Comparison of ENCODE assay signal across 9 cellular contexts in genomic region chrX:47030339-47030738, GRCh38. TPM values are rescaled to one million over a fixed set of nuclear protein-coding genes. Genes with fewer than 3 reads are reported as not detected.
DNase-seq lines count a peak whose midpoint lies in the region; ATAC-seq and TF ChIP-seq lines count a peak whose summit lies in the region.
"Had no signal": no experiment of that assay in that cellular context is flagged by ENCODE, and none has a peak within 500 bp of the region (broad histone marks: within the 10 kb centered on the region; RNA-seq: fewer than 3 reads in every experiment).

No MANE protein-coding gene starts in this region.

- H3F3A ChIP-seq in MM.1S (ENCODE audit: insufficient read depth, low read length): no peaks in the 10 kb centered on the region

- TF ChIP-seq CTCF in MM.1S (IDR thresholded peaks at IDR 0.05; ENCODE audit: low read length): peak; percentile 62
- peak; percentile 56; the same call in 1 of the 2 replicates for TF ChIP-seq CTCF in RWPE1 (conservative IDR thresholded peaks at IDR 0.05; ENCODE audit: low read depth)
- peak; percentile 40 for TF ChIP-seq CTCF in epithelial cell of esophagus (IDR thresholded peaks at IDR 0.05; ENCODE audit: insufficient read depth, low read depth, low read length, missing control alignments)

- H2BK12ac ChIP-seq in neuronal stem cell (ENCODE audit: low read length): no peak overlapping the region

- CTCF ChIA-PET in RWPE1 (lab: Yijun Ruan, JAX): interaction anchor here (0.5 to 1.4 kb wide), 10 partner anchors 10 to 1371 kb away, joined by 3 to 6 read pairs (median 3); no protein-coding TSS in a partner anchor

- H3K36me3 Mint-ChIP-seq in activated T-cell treated with anti-CD3 and anti-CD28 coated beads, Interleukin-2, amount 50 U/mL, for 72 hours (ENCODE audit: insufficient read depth in 2 of 2): no peaks in the 10 kb centered on the region
- H3K36me3 Mint-ChIP-seq in activated T-cell treated with anti-CD3 and anti-CD28 coated beads, Interleukin-2, amount 50 U/mL, for 4 hours (ENCODE audit: insufficient read depth): no peaks in the 10 kb centered on the region

- no peak overlapping the region for H3K27ac ChIP-seq in MM.1S (ENCODE audit: low read length)
- H3K27ac ChIP-seq in RWPE1: no peak overlapping the region
- H3K27ac ChIP-seq in neuronal stem cell (replicated peaks; ENCODE audit: low read length): no peak overlapping the region

- no peak overlapping the region for H3K4ac ChIP-seq in neuronal stem cell (ENCODE audit: low read length)

- no peak overlapping the region for H2BK120ac ChIP-seq in neuronal stem cell (ENCODE audit: low read depth, low read length)

- POLR2A ChIA-PET in RWPE1 (lab: Yijun Ruan, JAX; ENCODE audit: low non-redundant PET): no interaction called here

- peaks cover 23% of the 10 kb centered on the region for H3K27me3 Mint-ChIP-seq in activated T-cell treated with anti-CD3 and anti-CD28 coated beads, Interleukin-2, amount 50 U/mL, for 72 hours (ENCODE audit: low read depth)
- no peaks in the 10 kb centered on the region for H3K27me3 Mint-ChIP-seq in activated T-cell treated with anti-CD3 and anti-CD28 coated beads, Interleukin-2, amount 50 U/mL, for 4 hours (ENCODE audit: low read depth)
- H3K27me3 Mint-ChIP-seq: stimulated activated naive CD8-positive, alpha-beta T cell treated with anti-CD3 and anti-CD28 coated beads, Interleukin-15, Interleukin-2, amounts not matched to agents 100 ng/mL and 50 ng/mL, for 24 hours had no signal

- DNase-seq in activated T-cell treated with anti-CD3 and anti-CD28 coated beads, Interleukin-2, amount 50 U/mL, for 72 hours: peak; percentile 2 to 23
- no peak for DNase-seq in activated T-cell treated with anti-CD3 and anti-CD28 coated beads, Interleukin-2, amount 50 U/mL, for 4 hours
- DNase-seq in MM.1S (peak; percentile 63), RWPE1 (ENCODE audit: low spot score) (peak; percentile 36), epithelial cell of esophagus (ENCODE audit: low read depth) (peak; percentile 66), neuronal stem cell (ENCODE audit: low spot score) (peak; percentile 54)

- H3K9ac ChIP-seq in MM.1S (ENCODE audit: low read length): no peak overlapping the region
- no peak overlapping the region for H3K9ac ChIP-seq in neuronal stem cell (ENCODE audit: low read depth, low read length, poor library complexity)

- H3K18ac ChIP-seq in neuronal stem cell (ENCODE audit: low read length): no peak overlapping the region

- H3K9me3 ChIP-seq in MM.1S (replicated peaks; ENCODE audit: insufficient read depth, low read length): no peaks in the 10 kb centered on the region
- no peaks in the 10 kb centered on the region for H3K9me3 ChIP-seq in neuronal stem cell (replicated peaks in 1 of 2; ENCODE audit: control insufficient read depth in 2 of 2, insufficient read depth in 1 of 2, low read depth in 1 of 2, low read length in 2 of 2)

- no peaks in the 10 kb centered on the region for H4K20me1 ChIP-seq in MM.1S (ENCODE audit: insufficient read depth, low read length)

- no peak overlapping the region for H4K8ac ChIP-seq in neuronal stem cell (ENCODE audit: low read depth, low read length)

- H3K27ac Mint-ChIP-seq in activated T-cell treated with anti-CD3 and anti-CD28 coated beads, Interleukin-2, amount 50 U/mL, for 72 hours: no peak overlapping the region
- H3K27ac Mint-ChIP-seq: stimulated activated naive CD8-positive, alpha-beta T cell treated with anti-CD3 and anti-CD28 coated beads, Interleukin-15, Interleukin-2, amounts not matched to agents 100 ng/mL and 50 ng/mL, for 24 hours had no signal

- H3K27me3 ChIP-seq in MM.1S (replicated peaks; ENCODE audit: insufficient read depth, low read length) (no peaks in the 10 kb centered on the region), neuronal stem cell (ENCODE audit: control insufficient read depth in 3 of 3, insufficient read depth in 3 of 3, low read depth in 1 of 3, low read length in 3 of 3) (peaks cover 0 to 19% (median 0%) of the 10 kb centered on the region in 3 experiments)

- no peak overlapping the region for H2AFZ ChIP-seq in MM.1S (ENCODE audit: low read length)
- H2AFZ ChIP-seq in neuronal stem cell (ENCODE audit: low read length): no peak overlapping the region

- no peak overlapping the region for H3K4me3 Mint-ChIP-seq in activated T-cell treated with anti-CD3 and anti-CD28 coated beads, Interleukin-2, amount 50 U/mL, for 72 hours
- H3K4me3 Mint-ChIP-seq in activated T-cell treated with anti-CD3 and anti-CD28 coated beads, Interleukin-2, amount 50 U/mL, for 4 hours: no peak overlapping the region
- H3K4me3 Mint-ChIP-seq: stimulated activated naive CD8-positive, alpha-beta T cell treated with anti-CD3 and anti-CD28 coated beads, Interleukin-15, Interleukin-2, amounts not matched to agents 100 ng/mL and 50 ng/mL, for 24 hours had no signal

- H3K23ac ChIP-seq in neuronal stem cell (ENCODE audit: low read depth, low read length, poor library complexity): no peak overlapping the region

- no peak overlapping the region for H4K91ac ChIP-seq in neuronal stem cell (ENCODE audit: low read depth, low read length, poor library complexity)

- H3K4me3 ChIP-seq in MM.1S (ENCODE audit: low read length): no peak overlapping the region
- H3K4me3 ChIP-seq in epithelial cell of esophagus (ENCODE audit: low read length): no peak overlapping the region
- H3K4me3 ChIP-seq in neuronal stem cell (ENCODE audit: low read length in 2 of 2): no peak overlapping the region

- no peak overlapping the region for H2BK15ac ChIP-seq in neuronal stem cell (ENCODE audit: low read length)

- no peaks in the 10 kb centered on the region for H3K79me2 ChIP-seq in MM.1S (ENCODE audit: low read length)

- no peaks in the 10 kb centered on the region for H3K79me1 ChIP-seq in neuronal stem cell (ENCODE audit: low read depth, low read length)

- H3K9me3 Mint-ChIP-seq in activated T-cell treated with anti-CD3 and anti-CD28 coated beads, Interleukin-2, amount 50 U/mL, for 72 hours: no peaks in the 10 kb centered on the region
- H3K9me3 Mint-ChIP-seq in activated T-cell treated with anti-CD3 and anti-CD28 coated beads, Interleukin-2, amount 50 U/mL, for 4 hours: no peaks in the 10 kb centered on the region
- H3K9me3 Mint-ChIP-seq: stimulated activated naive CD8-positive, alpha-beta T cell treated with anti-CD3 and anti-CD28 coated beads, Interleukin-15, Interleukin-2, amounts not matched to agents 100 ng/mL and 50 ng/mL, for 24 hours had no signal

- H3K14ac ChIP-seq in neuronal stem cell (ENCODE audit: low read length): no peak overlapping the region

- no peaks in the 10 kb centered on the region for H3K9me2 ChIP-seq in MM.1S (replicated peaks; ENCODE audit: insufficient read depth, low read length)

- no peaks in the 10 kb centered on the region for H3K4me1 Mint-ChIP-seq in activated T-cell treated with anti-CD3 and anti-CD28 coated beads, Interleukin-2, amount 50 U/mL, for 72 hours (ENCODE audit: low read depth)
- H3K4me1 Mint-ChIP-seq in activated T-cell treated with anti-CD3 and anti-CD28 coated beads, Interleukin-2, amount 50 U/mL, for 4 hours (ENCODE audit: low read depth): no peaks in the 10 kb centered on the region

- no peak overlapping the region for H2BK5ac ChIP-seq in neuronal stem cell (ENCODE audit: low read length)

- H3K4me2 ChIP-seq in MM.1S (ENCODE audit: low read depth, low read length): no peak overlapping the region
- no peak overlapping the region for H3K4me2 ChIP-seq in neuronal stem cell (ENCODE audit: insufficient read depth, low read length, poor library complexity, severe bottlenecking)

- no peak overlapping the region for H2AK5ac ChIP-seq in neuronal stem cell (ENCODE audit: low read depth, low read length)

- H3K4me1 ChIP-seq in MM.1S (ENCODE audit: low read length): 0 out of 2 replicates have a peak, but pooled peaks cover 4% of the 10 kb centered on the region
- H3K4me1 ChIP-seq in neuronal stem cell (ENCODE audit: control insufficient read depth in 2 of 2, insufficient read depth in 1 of 2, low read depth in 1 of 2, low read length in 2 of 2): no peaks in the 10 kb centered on the region

- no peak for ATAC-seq in activated T-cell treated with anti-CD3 and anti-CD28 coated beads, Interleukin-2, amount 50 U/mL, for 72 hours (replicated peaks in 1 of 2)
- no peak for ATAC-seq in activated T-cell treated with anti-CD3 and anti-CD28 coated beads, Interleukin-2, amount 50 U/mL, for 4 hours
- ATAC-seq in HG02678 (IDR thresholded peaks at IDR 0.05; ENCODE audit: unreplicated experiment): no peak
- ATAC-seq in HG02798 (IDR thresholded peaks at IDR 0.05; ENCODE audit: poor library complexity, unreplicated experiment): no peak

- H3K36me3 ChIP-seq in MM.1S (replicated peaks; ENCODE audit: insufficient read depth, low read length) (no peaks in the 10 kb centered on the region), neuronal stem cell (replicated peaks in 1 of 2; ENCODE audit: control insufficient read depth in 2 of 2, insufficient read depth in 2 of 2, low read length in 2 of 2) (peaks cover 1 to 47% of the 10 kb centered on the region in 2 donors)

RNA-seq across cellular contexts. Expression of gene RGN, which starts 47.9 kb away (rescaled TPM):
- not detected for total RNA-seq in activated T-cell treated with anti-CD3 and anti-CD28 coated beads, Interleukin-2, amount 50 U/mL, for 72 hours
- total RNA-seq in activated T-cell treated with anti-CD3 and anti-CD28 coated beads, Interleukin-2, amount 50 U/mL, for 4 hours: under 1 TPM; 0.11 to 0.15 (median 0.14) TPM
- polyA plus RNA-seq in neuronal stem cell (2013, experiment 1 of 2): 0.93 TPM
- polyA plus RNA-seq in neuronal stem cell (2013, experiment 2 of 2): 0.83 TPM
